In the genomic region with DNA sequence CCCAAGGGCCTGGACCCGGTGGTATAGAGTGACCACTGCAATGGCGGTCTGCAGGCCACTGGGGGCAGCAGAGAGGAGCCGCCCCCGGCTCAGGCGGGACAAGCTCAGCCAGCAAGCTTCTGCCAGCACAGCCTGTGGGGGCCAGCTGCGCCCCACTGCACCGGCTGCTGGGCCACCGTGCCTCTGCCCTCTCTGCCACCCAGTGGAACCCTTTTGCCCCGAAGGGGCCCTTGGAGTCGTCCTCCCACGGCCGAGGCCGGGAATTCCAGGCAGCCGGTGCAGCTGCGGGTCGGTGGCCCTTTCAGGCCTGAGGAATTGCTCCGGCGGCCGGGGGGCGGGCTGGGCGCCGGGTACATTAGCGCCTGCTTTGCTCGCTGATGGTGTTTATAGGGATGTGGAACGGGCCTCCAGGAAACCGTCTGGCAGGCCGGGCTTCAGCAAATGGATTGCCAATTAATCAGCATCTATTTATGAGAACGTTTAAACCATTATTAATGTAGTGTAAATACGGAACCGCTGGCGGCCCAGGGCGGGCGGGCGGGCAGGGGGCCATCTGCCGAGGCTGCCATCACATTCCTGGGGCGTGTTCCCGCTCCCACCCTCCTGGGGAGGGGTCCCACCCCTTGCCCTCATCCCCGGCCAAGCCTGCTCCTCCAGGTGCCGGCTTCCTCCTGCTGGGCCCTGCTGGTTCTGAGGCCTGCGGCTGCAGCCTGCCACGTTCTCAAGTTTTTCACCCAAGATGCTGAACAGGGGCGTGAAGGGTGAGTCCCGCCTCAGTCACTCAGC, we compare ENCODE assay signal across 8 cellular contexts.
A peak's percentile ranks its signal among the peaks of the same experiment; 100 is the strongest.
DNase-seq lines count a peak whose midpoint lies in the region; ATAC-seq lines count a peak whose summit lies in the region.

No MANE protein-coding gene starts in this region.

- no peak for ATAC-seq in HG02885 (IDR thresholded peaks at IDR 0.05; ENCODE audit: poor library complexity, unreplicated experiment)
- no peak for ATAC-seq in HG02588 (IDR thresholded peaks at IDR 0.05; ENCODE audit: unreplicated experiment)

- DNase-seq in SKM-1 treated with dmso at 0.1 percent for 144 hours (lab: John Stamatoyannopoulos, UW; ENCODE audit: unreplicated experiment), result peak; percentile 2
- no peak for DNase-seq in SKM-1 (lab: John Stamatoyannopoulos, UW; ENCODE audit: unreplicated experiment)
- peak; percentile 25 for DNase-seq in NCI-H146 treated with DMSO at 0.1 percent for 48 hours (lab: John Stamatoyannopoulos, UW; ENCODE audit: unreplicated experiment)
- peak; percentile 35 for DNase-seq in activated T-cell treated with anti-CD3 and anti-CD28 coated beads, Interleukin-2, amount 50 U/mL, for 1 hour
- DNase-seq in foreskin melanocyte, result peak; percentile 34
- DNase-seq in non-pigmented ciliary epithelial cell (ENCODE audit: low read depth), result peak; percentile 1
